In genomic region chr20:35978041-35978513, GRCh38 we compare ENCODE assay signal across 20 cellular contexts. TPM values are rescaled to one million over a fixed set of nuclear protein-coding genes. Genes with fewer than 3 reads are reported as not detected.
DNase-seq lines count a peak whose midpoint lies in the region; ATAC-seq, FAIRE-seq and TF ChIP-seq lines count a peak whose summit lies in the region.
"Had no signal": no experiment of that assay in that cellular context is flagged by ENCODE, and none has a peak within 500 bp of the region (broad histone marks: within the 10 kb centered on the region; RNA-seq: fewer than 3 reads in every experiment).

No MANE protein-coding gene starts in this region.

- dilution Hi-C loops in IMR-90 (cut with HindIII; ENCODE audit: low sequenced_read_pairs, unreplicated experiment): no loop called here

- TF ChIP-seq EP300 in A549 (IDR thresholded peaks at IDR 0.05): no peak

- H3K4me2 ChIP-seq in A549 (0 out of 3 replicates have a peak overlapping the region, but pooled peaks have one; percentile 15), IMR-90 (ENCODE audit: low read depth, low read length) (no peak overlapping the region)

- no peak overlapping the region for H3K4me3 ChIP-seq in A549
- H3K4me3 ChIP-seq in IMR-90 (ENCODE audit: insufficient read depth, low read depth, low read length): no peak overlapping the region
- H3K4me3 ChIP-seq in fibroblast of pulmonary artery (replicated peaks; ENCODE audit: low read depth, low read length): no peak overlapping the region
- H3K4me3 ChIP-seq: mucosa of descending colon had no signal

- 89% methylated on average over 9 of the region's 9 CpGs for WGBS in A549 (ENCODE audit: missing lambda C conversion rate)
- WGBS in IMR-90 (ENCODE audit: extremely low coverage in 2 of 2, insufficient read length in 1 of 2), 2 experiments: 100% methylated on average over 4 of the region's 9 CpGs; no CpG with 5 or more reads in 1 of the 2 experiments

- intact Hi-C loops in IMR-90 (cut with micrococcal nuclease): no loop called here

- H3K27ac ChIP-seq in A549 (peak overlapping the region; percentile 8 to 28; a peak in 3 of 6 replicates), IMR-90 (ENCODE audit: insufficient read depth, low read length) (no peak overlapping the region)
- H3K27ac ChIP-seq: neutrophil, WERI-Rb-1 had no signal

- no peak for TF ChIP-seq CTCF in A549 (IDR thresholded peaks at IDR 0.05)
- no peak for TF ChIP-seq CTCF in IMR-90 (conservative IDR thresholded peaks at IDR 0.05; ENCODE audit: low read depth, low read length)
- TF ChIP-seq CTCF in fibroblast of pulmonary artery (IDR thresholded peaks at IDR 0.05; ENCODE audit: low read length, missing control alignments): no peak

- TF ChIP-seq POLR2A in A549 (IDR thresholded peaks at IDR 0.05; ENCODE audit: low read length) (no peak), IMR-90 (IDR thresholded peaks at IDR 0.05; ENCODE audit: low read depth, low read length) (no peak), GM12892 (IDR thresholded peaks at IDR 0.05; ENCODE audit: low read depth, low read length) (no peak)

- H3K9ac ChIP-seq in IMR-90 (ENCODE audit: low read depth, low read length): no peak overlapping the region

- H4K91ac ChIP-seq in IMR-90 (ENCODE audit: insufficient read depth, low read depth, low read length): no peak overlapping the region

- no peaks in the 10 kb centered on the region for H4K20me1 ChIP-seq in IMR-90 (ENCODE audit: insufficient read depth, low read length)

- no peak overlapping the region for H2BK20ac ChIP-seq in IMR-90 (ENCODE audit: low read depth, low read length)

- no peak overlapping the region for H2AK9ac ChIP-seq in IMR-90 (replicated peaks; ENCODE audit: low read depth, low read length, poor library complexity)

- ATAC-seq in A549: no peak
- peak; percentile 46 for ATAC-seq in IMR-90 (ENCODE audit: low read depth)
- ATAC-seq in HG03280 (IDR thresholded peaks at IDR 0.05; ENCODE audit: unreplicated experiment): no peak
- ATAC-seq: effector memory CD8-positive, alpha-beta T cell; left colon; mucosa of descending colon; T-cell had no signal

- H3K4me1 ChIP-seq in A549 (peaks cover 13% of the 10 kb centered on the region; the same call in 2 of the 3 replicates), IMR-90 (ENCODE audit: control insufficient read depth, insufficient read depth, low read length) (no peaks in the 10 kb centered on the region)

- H2AFZ ChIP-seq in IMR-90 (replicated peaks; ENCODE audit: low read length, poor library complexity): no peak overlapping the region

- no peaks in the 10 kb centered on the region for H3K79me1 ChIP-seq in IMR-90 (ENCODE audit: low read depth in 1 of 2, low read length in 2 of 2)

- no peak overlapping the region for H2BK5ac ChIP-seq in IMR-90 (ENCODE audit: low read depth, low read length, poor library complexity, severe bottlenecking)

- no peak overlapping the region for H4K5ac ChIP-seq in IMR-90 (ENCODE audit: low read depth, low read length)

- H3K23ac ChIP-seq in IMR-90 (ENCODE audit: low read depth, low read length): no peak overlapping the region

- no peak overlapping the region for H4K8ac ChIP-seq in IMR-90 (ENCODE audit: low read depth in 2 of 2, low read length in 2 of 2)

- no peak overlapping the region for H2AK5ac ChIP-seq in IMR-90 (ENCODE audit: low read depth, low read length)

- no peak overlapping the region for H3K14ac ChIP-seq in IMR-90 (replicated peaks; ENCODE audit: low read depth, low read length)

- H3K9me3 ChIP-seq in A549 (no peaks in the 10 kb centered on the region), IMR-90 (ENCODE audit: control insufficient read depth, insufficient read depth, low read length) (no peaks in the 10 kb centered on the region)
- H3K9me3 ChIP-seq: mucosa of descending colon, neutrophil had no signal

- no peak overlapping the region for H2BK120ac ChIP-seq in IMR-90 (ENCODE audit: low read depth, low read length)

- CTCF ChIA-PET in A549 (lab: Yijun Ruan, JAX): interaction anchor here (0.7 to 21.0 kb wide), 5 partner anchors 14 to 224 kb away, joined by 3 to 516 read pairs (median 23); partner anchors contain the start of gene SCAND1
- CTCF ChIA-PET in IMR-90 (lab: Yijun Ruan, JAX): interaction anchor here (1.0 to 2.6 kb wide), 2 partner anchors 12 to 15 kb away, joined by 3 to 13 read pairs; no protein-coding TSS in a partner anchor

- H3K9me1 ChIP-seq in IMR-90 (ENCODE audit: insufficient read depth, low read length): no peaks in the 10 kb centered on the region

- FAIRE-seq in A549 (lab: Jason Lieb, UNC) (no peak), GM12892 (lab: Jason Lieb, UNC) (no peak)

- H3K56ac ChIP-seq in IMR-90 (ENCODE audit: extremely low read depth, insufficient read depth, low read length): no peak overlapping the region

- POLR2A ChIA-PET in A549 (lab: Yijun Ruan, JAX): interaction anchor here (1.4 kb wide), 1 partner anchor 24 kb away, joined by 3 read pairs; the partner anchor contains the start of gene SCAND1
- POLR2A ChIA-PET in IMR-90 (lab: Charles Lee; ENCODE audit: unreplicated experiment): no interaction called here

- in situ Hi-C loops in IMR-90 (cut with MboI; ENCODE audit: low sequenced_read_pairs): loop anchor here (25.0 kb wide), 1 partner anchor 459 kb away; no protein-coding TSS in a partner anchor

- no TSS peak for BruUV-seq in IMR-90 (replicated peaks; lab: Mats Ljungman, UMichigan)

- H3K4ac ChIP-seq in IMR-90 (ENCODE audit: low read depth, low read length): no peak overlapping the region

- no peak overlapping the region for H3K18ac ChIP-seq in IMR-90 (ENCODE audit: low read depth, low read length)

- no peak for DNase-seq in A549 (ENCODE audit: low read depth in 1 of 2, low spot score in 1 of 2)
- DNase-seq in IMR-90: peak; percentile 22
- peak; percentile 49 for DNase-seq in SIG-M5 (lab: John Stamatoyannopoulos, UW)
- peak; percentile 66 for DNase-seq in fibroblast of pulmonary artery (ENCODE audit: low read depth)
- DNase-seq in GM12892 (ENCODE audit: insufficient read length): no peak
- no peak for DNase-seq in activated T-cell treated with anti-CD3 and anti-CD28 coated beads, Interleukin-2, amount 50 U/mL, for 48 hours
- no peak for DNase-seq in DMS79 (lab: John Stamatoyannopoulos, UW)
- DNase-seq: ACHN; central memory CD4-positive, alpha-beta T cell; effector memory CD8-positive, alpha-beta T cell; left colon; mucosa of descending colon; NCI-H1048; NCI-H748 treated with DMSO at 0.1 percent for 48 hours; retina; RPMI8226; T-cell; WERI-Rb-1 had no signal

- H3K36me3 ChIP-seq in IMR-90 (ENCODE audit: control insufficient read depth, insufficient read depth, low read length): no peaks in the 10 kb centered on the region
- H3K36me3 ChIP-seq: neutrophil, WERI-Rb-1 had no signal

- peaks cover 25% of the 10 kb centered on the region for H3K27me3 ChIP-seq in IMR-90 (ENCODE audit: control insufficient read depth, insufficient read depth, low read length)
- H3K27me3 ChIP-seq: neutrophil had no signal

- TF ChIP-seq RAD21 in A549 (conservative IDR thresholded peaks at IDR 0.05 in 1 of 2, IDR thresholded peaks at IDR 0.05 in 1 of 2) (no peak), IMR-90 (IDR thresholded peaks at IDR 0.05; ENCODE audit: low read length) (no peak)

- H2BK15ac ChIP-seq in IMR-90 (ENCODE audit: low read depth, low read length): no peak overlapping the region

TF ChIP-seq in A549, 52 proteins besides CTCF, POLR2A, EP300 and RAD21 (continues in another document):
- TF ChIP-seq BCL3 (IDR thresholded peaks at IDR 0.05): no peak
- TF ChIP-seq CEBPB (IDR thresholded peaks at IDR 0.05): peak in 1 of 2 experiments; percentile 32; a peak in 1 of 4 replicates

TF ChIP-seq in IMR-90, 13 proteins besides CTCF, POLR2A, EP300 and RAD21:
- no peak for TF ChIP-seq SMC3 (IDR thresholded peaks at IDR 0.05; ENCODE audit: low read depth, low read length)
- TF ChIP-seq CEBPB (IDR thresholded peaks at IDR 0.05; ENCODE audit: low read depth, low read length): peak; percentile 86
- TF ChIP-seq MAFK (IDR thresholded peaks at IDR 0.05; ENCODE audit: low read depth, low read length): no peak
- TF ChIP-seq MAZ (IDR thresholded peaks at IDR 0.05; ENCODE audit: borderline replicate concordance, low read depth, low read length): no peak
- TF ChIP-seq NFE2L2 (IDR thresholded peaks at IDR 0.05; ENCODE audit: low read depth, low read length): peak; percentile 67; the same call in 1 of the 2 replicates

RNA-seq across cellular contexts. Expression of gene CNBD2, which starts 9.7 kb away (rescaled TPM):
- polyA plus RNA-seq in A549 (2011; rRNA removed): 4.3 and 5.1 TPM in 2 replicates
- 9.0 and 10.2 TPM in 2 replicates for polyA plus RNA-seq in A549 (2012; cell fraction: cytosol; rRNA removed)
- 6.5 and 9.3 TPM in 2 replicates for polyA plus RNA-seq in A549 (2012; cell fraction: nucleus; rRNA removed)
- polyA plus RNA-seq in A549 (2017; fragmentation: RNase III; extraction: RNeasy Plus Mini Kit Qiagen cat#74134 plus additional on column Dnase treatment): 5.0 to 5.4 TPM (median 5.2 TPM) in 3 replicates
- 1.0 and 1.3 TPM in 2 replicates for polyA minus RNA-seq in A549 (2011; rRNA and poly(A)+ RNA removed)
- 0.56 and 0.90 TPM in 2 replicates for total RNA-seq in IMR-90 (2012; rRNA removed)
- polyA plus RNA-seq in IMR-90 (2012; rRNA removed): 1.7 and 2.5 TPM in 2 replicates
- 2.2 and 6.3 TPM in 2 replicates for polyA plus RNA-seq in IMR-90 (2012; cell fraction: cytosol; rRNA removed)
- polyA plus RNA-seq in IMR-90 (2012; cell fraction: nucleus; rRNA removed; ENCODE audit: low replicate concordance): 3.4 and 4.2 TPM in 2 replicates
- polyA plus RNA-seq in GM12892 (2012; ENCODE audit: missing spikeins): 2.1 TPM

RNA-seq across cellular contexts. Expression of gene SCAND1, which starts 23.8 kb away (rescaled TPM):
- 9.1 and 10.2 TPM in 2 replicates for polyA plus RNA-seq in A549 (2011; rRNA removed)
- polyA plus RNA-seq in A549 (2012; cell fraction: cytosol; rRNA removed): 74.5 and 112 TPM in 2 replicates
- 110 and 179 TPM in 2 replicates for polyA plus RNA-seq in A549 (2012; cell fraction: nucleus; rRNA removed)
- 59.2 to 72.2 TPM (median 68.0 TPM) in 3 replicates for polyA plus RNA-seq in A549 (2017; fragmentation: RNase III; extraction: RNeasy Plus Mini Kit Qiagen cat#74134 plus additional on column Dnase treatment)
- 4.0 and 4.7 TPM in 2 replicates for polyA minus RNA-seq in A549 (2011; rRNA and poly(A)+ RNA removed)
- 7.5 and 11.7 TPM in 2 replicates for total RNA-seq in IMR-90 (2012; rRNA removed)
- polyA plus RNA-seq in IMR-90 (2012; rRNA removed): 26.8 and 44.2 TPM in 2 replicates
- polyA plus RNA-seq in IMR-90 (2012; cell fraction: cytosol; rRNA removed): 114 and 126 TPM in 2 replicates
- polyA plus RNA-seq in IMR-90 (2012; cell fraction: nucleus; rRNA removed; ENCODE audit: low replicate concordance): 30.7 and 73.2 TPM in 2 replicates
- 2.6 TPM for polyA plus RNA-seq in GM12892 (2012; ENCODE audit: missing spikeins)

Comparison
In these comparisons a context has a peak if more than half of its experiments do, and no peak if none do; other contexts are left out.
1. DNase-seq: peak in IMR-90 (single experiment), SIG-M5 (single experiment) and fibroblast of pulmonary artery (single experiment); none in A549 (0 of 2), GM12892 (single experiment), activated T-cell treated with anti-CD3 and anti-CD28 coated beads, Interleukin-2, amount 50 U/mL, for 48 hours (0 of 2) and DMS79 (single experiment).